3 cellular contexts compared by ENCODE assay signal in genomic region chr1:24316659-24317058, GRCh38.
TF ChIP-seq lines count a peak whose summit lies in the region.

No MANE protein-coding gene starts in this region.

TF ChIP-seq in A549, 52 proteins besides CTCF, POLR2A, EP300 and RAD21:
- TF ChIP-seq, protein P1, sequence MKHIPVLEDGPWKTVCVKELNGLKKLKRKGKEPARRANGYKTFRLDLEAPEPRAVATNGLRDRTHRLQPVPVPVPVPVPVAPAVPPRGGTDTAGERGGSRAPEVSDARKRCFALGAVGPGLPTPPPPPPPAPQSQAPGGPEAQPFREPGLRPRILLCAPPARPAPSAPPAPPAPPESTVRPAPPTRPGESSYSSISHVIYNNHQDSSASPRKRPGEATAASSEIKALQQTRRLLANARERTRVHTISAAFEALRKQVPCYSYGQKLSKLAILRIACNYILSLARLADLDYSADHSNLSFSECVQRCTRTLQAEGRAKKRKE (CRISPR knock-in tag; IDR thresholded peaks at IDR 0.05; ENCODE audit: low read depth), result no peak
- no peak for TF ChIP-seq HOXB5 (CRISPR knock-in tag; IDR thresholded peaks at IDR 0.05)
- TF ChIP-seq HOXB13 (CRISPR knock-in tag; IDR thresholded peaks at IDR 0.05; ENCODE audit: low read depth), result no peak
TF ChIP-seq in A549: peak in this region for 0.

TF ChIP-seq in HCT116, 20 proteins besides CTCF, POLR2A, EP300 and RAD21:
- TF ChIP-seq ZFX (IDR thresholded peaks at IDR 0.05) (no peak), EGR1 (IDR thresholded peaks at IDR 0.05; ENCODE audit: low read depth) (no peak), JUND (IDR thresholded peaks at IDR 0.05) (no peak)

TF ChIP-seq in H1, 55 proteins besides CTCF, POLR2A, EP300 and RAD21:
- TF ChIP-seq CEBPB (IDR thresholded peaks at IDR 0.05; ENCODE audit: low read depth, low read length), result no peak
- TF ChIP-seq, protein P2, sequence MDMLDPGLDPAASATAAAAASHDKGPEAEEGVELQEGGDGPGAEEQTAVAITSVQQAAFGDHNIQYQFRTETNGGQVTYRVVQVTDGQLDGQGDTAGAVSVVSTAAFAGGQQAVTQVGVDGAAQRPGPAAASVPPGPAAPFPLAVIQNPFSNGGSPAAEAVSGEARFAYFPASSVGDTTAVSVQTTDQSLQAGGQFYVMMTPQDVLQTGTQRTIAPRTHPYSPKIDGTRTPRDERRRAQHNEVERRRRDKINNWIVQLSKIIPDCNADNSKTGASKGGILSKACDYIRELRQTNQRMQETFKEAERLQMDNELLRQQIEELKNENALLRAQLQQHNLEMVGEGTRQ (IDR thresholded peaks at IDR 0.05; ENCODE audit: low read length), result no peak
- TF ChIP-seq BACH1 (IDR thresholded peaks at IDR 0.05; ENCODE audit: low read length), result no peak
- TF ChIP-seq HDAC6 (IDR thresholded peaks at IDR 0.05; ENCODE audit: low read depth, low read length), result no peak
- no peak for TF ChIP-seq TCF12 (IDR thresholded peaks at IDR 0.05; ENCODE audit: low read depth, low read length)
- TF ChIP-seq POU5F1 (IDR thresholded peaks at IDR 0.05; ENCODE audit: low read depth, low read length), result no peak
- no peak for TF ChIP-seq RBBP5 (IDR thresholded peaks at IDR 0.05; ENCODE audit: borderline replicate concordance, low read depth, low read length)
- no peak for TF ChIP-seq ZNF274 (IDR thresholded peaks at IDR 0.05; ENCODE audit: borderline replicate concordance, extremely low read depth, low read length)
- no peak for TF ChIP-seq JUN (IDR thresholded peaks at IDR 0.05; ENCODE audit: low read depth, low read length)
- no peak for TF ChIP-seq MAX (IDR thresholded peaks at IDR 0.05)
- TF ChIP-seq GTF2F1 (IDR thresholded peaks at IDR 0.05; ENCODE audit: borderline replicate concordance, low read depth, low read length), result no peak
- TF ChIP-seq, protein P3, sequence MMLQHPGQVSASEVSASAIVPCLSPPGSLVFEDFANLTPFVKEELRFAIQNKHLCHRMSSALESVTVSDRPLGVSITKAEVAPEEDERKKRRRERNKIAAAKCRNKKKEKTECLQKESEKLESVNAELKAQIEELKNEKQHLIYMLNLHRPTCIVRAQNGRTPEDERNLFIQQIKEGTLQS (IDR thresholded peaks at IDR 0.05; ENCODE audit: insufficient read depth, low read depth, low read length), result no peak
- no peak for TF ChIP-seq GABPA (IDR thresholded peaks at IDR 0.05; ENCODE audit: borderline replicate concordance, insufficient read depth, low read length)
TF ChIP-seq in H1: peak in this region for 0.
